ENCODE assay signal across 8 cellular contexts in the genomic region with DNA sequence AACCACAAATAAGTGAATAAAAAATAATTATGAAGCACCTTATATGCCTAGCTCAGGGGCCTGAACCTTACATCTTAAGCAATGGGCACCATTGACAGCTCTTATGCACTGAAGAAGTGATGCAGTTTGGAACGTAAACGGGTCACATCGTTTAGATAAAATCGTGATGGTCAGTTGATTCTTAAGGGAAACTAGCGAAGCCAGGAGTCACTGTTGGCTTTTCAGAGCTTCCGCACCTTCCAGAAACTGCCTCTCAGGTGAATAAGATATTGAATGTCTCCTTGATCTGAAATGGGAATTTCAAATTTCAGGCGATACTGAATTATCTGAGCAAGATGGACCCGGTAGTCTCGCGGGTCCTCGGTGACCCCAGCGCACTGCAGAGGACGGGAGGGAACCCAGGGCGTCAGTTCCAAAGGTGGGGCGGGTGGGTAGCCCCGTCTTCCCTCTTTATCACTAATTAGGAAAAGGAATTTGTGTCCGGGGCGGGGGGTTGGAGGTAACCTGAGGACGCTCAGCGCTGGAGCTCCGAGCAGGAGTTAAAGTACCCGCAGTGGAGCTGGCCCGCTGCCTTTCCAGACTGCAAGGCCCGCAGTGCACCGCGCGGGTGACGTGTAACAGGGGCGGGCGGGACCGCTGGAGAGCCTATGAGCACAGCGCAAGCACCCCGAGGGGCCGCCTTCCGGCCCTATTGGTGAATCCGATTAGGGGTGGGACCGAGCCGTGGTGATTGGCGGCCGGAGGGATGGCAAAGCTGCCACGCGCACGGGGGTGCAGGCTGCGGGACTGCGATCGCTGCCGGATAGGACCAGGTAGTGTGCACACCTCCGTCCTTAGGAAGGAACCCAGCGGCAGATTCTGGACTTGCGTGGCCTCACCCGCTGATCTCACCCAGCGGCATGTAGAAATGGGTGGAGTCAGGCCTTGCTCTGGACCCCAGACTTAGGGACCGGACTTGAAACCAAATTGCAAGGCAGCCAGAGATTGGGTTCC. TPM values are rescaled to one million over a fixed set of nuclear protein-coding genes. Genes with fewer than 3 reads are reported as not detected.
DNase-seq lines count a peak whose midpoint lies in the region; ATAC-seq and TF ChIP-seq lines count a peak whose summit lies in the region.

No MANE protein-coding gene starts in this region.

- no peaks in the 10 kb centered on the region for H3K9me3 Mint-ChIP-seq in activated naive CD8-positive, alpha-beta T cell (ENCODE audit: low read depth)
- peaks cover 3% of the 10 kb centered on the region for H3K9me3 Mint-ChIP-seq in glutamatergic neuron (ENCODE audit: unreplicated experiment)

- H3K9me3 ChIP-seq in osteoblast (ENCODE audit: low read depth, low read length) (no peaks in the 10 kb centered on the region), thoracic aorta (no peaks in the 10 kb centered on the region)

- ATAC-seq in HG02623 (IDR thresholded peaks at IDR 0.05; ENCODE audit: unreplicated experiment): peak; percentile 100
- ATAC-seq in thoracic aorta (ENCODE audit: insufficient number of reproducible peaks, low FRiP score, low read depth): peak; percentile 85

- H3K27me3 Mint-ChIP-seq in activated naive CD8-positive, alpha-beta T cell: peaks cover 2% of the 10 kb centered on the region
- peaks cover 3% of the 10 kb centered on the region for H3K27me3 Mint-ChIP-seq in glutamatergic neuron (ENCODE audit: unreplicated experiment)

- peak overlapping the region; percentile 86 for H3K4me3 Mint-ChIP-seq in activated naive CD8-positive, alpha-beta T cell
- peak overlapping the region; percentile 87 for H3K4me3 Mint-ChIP-seq in glutamatergic neuron (ENCODE audit: unreplicated experiment)

- H3K4me1 ChIP-seq in osteoblast (ENCODE audit: insufficient read depth, low read length) (peaks cover 8% of the 10 kb centered on the region), thoracic aorta (ENCODE audit: control insufficient read depth in 1 of 2, low read depth in 2 of 2) (peaks cover 0 to 14% of the 10 kb centered on the region in 2 donors)

- peak; percentile 45 for TF ChIP-seq POLR2A in GM10847 (IDR thresholded peaks at IDR 0.05; ENCODE audit: extremely low read depth, insufficient read length)

- H3K4me3 ChIP-seq in osteoblast (ENCODE audit: insufficient read depth, low read length) (peak overlapping the region; percentile 79), thoracic aorta (peak overlapping the region; percentile 68)

- no peaks in the 10 kb centered on the region for H4K20me1 ChIP-seq in osteoblast (ENCODE audit: insufficient read depth, low read length)

- no peaks in the 10 kb centered on the region for H3K79me2 ChIP-seq in osteoblast (ENCODE audit: insufficient read depth, low read length)

- peak overlapping the region; percentile 95 for H3K4me2 ChIP-seq in osteoblast (ENCODE audit: insufficient read depth, low read length)

- peaks cover 9% of the 10 kb centered on the region for H3K4me1 Mint-ChIP-seq in activated naive CD8-positive, alpha-beta T cell (ENCODE audit: low read depth)
- H3K4me1 Mint-ChIP-seq in glutamatergic neuron (ENCODE audit: low read depth, unreplicated experiment): no peaks in the 10 kb centered on the region

- DNase-seq in NCI-H1105 treated with DMSO at 0.1 percent for 48 hours (lab: John Stamatoyannopoulos, UW) (peak; percentile 90), SKM-1 (lab: John Stamatoyannopoulos, UW; ENCODE audit: unreplicated experiment) (peak; percentile 92), glutamatergic neuron (peak; percentile 98), osteoblast (ENCODE audit: insufficient read length, low spot score, missing footprints) (peak; percentile 97), thoracic aorta (ENCODE audit: low spot score) (peak; percentile 97)

- peaks cover 2% of the 10 kb centered on the region for H3K36me3 Mint-ChIP-seq in activated naive CD8-positive, alpha-beta T cell
- H3K36me3 Mint-ChIP-seq in glutamatergic neuron (ENCODE audit: unreplicated experiment): no peaks in the 10 kb centered on the region

- H3K27ac ChIP-seq in osteoblast (ENCODE audit: low read depth, low read length) (peak overlapping the region; percentile 73), thoracic aorta (peak overlapping the region; percentile 34 to 78)

- H2AFZ ChIP-seq in osteoblast (ENCODE audit: low read length): peak overlapping the region; percentile 100

- H3K27me3 ChIP-seq in osteoblast (ENCODE audit: insufficient read depth, low read length): no peaks in the 10 kb centered on the region
- no peaks in the 10 kb centered on the region for H3K27me3 ChIP-seq in thoracic aorta (replicated peaks; ENCODE audit: insufficient read depth)

- H3K36me3 ChIP-seq in osteoblast (ENCODE audit: insufficient read depth, low read length) (no peaks in the 10 kb centered on the region), thoracic aorta (peaks cover 5% of the 10 kb centered on the region)

- TF ChIP-seq CTCF in glutamatergic neuron (IDR thresholded peaks at IDR 0.05; ENCODE audit: partially characterized antibody, unreplicated experiment) (no peak), osteoblast (IDR thresholded peaks at IDR 0.05; ENCODE audit: extremely low read depth, low read depth, low read length) (no peak), thoracic aorta (IDR thresholded peaks at IDR 0.05) (no peak)

- H3K27ac Mint-ChIP-seq in activated naive CD8-positive, alpha-beta T cell: peak overlapping the region; percentile 61
- H3K27ac Mint-ChIP-seq in glutamatergic neuron (ENCODE audit: unreplicated experiment): peak overlapping the region; percentile 79

RNA-seq across cellular contexts. Expression of a gene that starts 19.7 kb away (rescaled TPM):
- total RNA-seq in glutamatergic neuron (ENCODE audit: unreplicated experiment): 14.7 TPM
- 2.4 and 5.8 TPM in 2 replicates for total RNA-seq in osteoblast
- total RNA-seq in thoracic aorta: 10 to 100 TPM; 59.3 to 63.4 TPM

Comparison
In these comparisons a context has a peak if more than half of its experiments do, and no peak if none do; other contexts are left out.
1. Peak in every context shown above with its lines: DNase-seq, ATAC-seq, H3K4me3 ChIP-seq and H3K27ac ChIP-seq.